In the genomic region with DNA sequence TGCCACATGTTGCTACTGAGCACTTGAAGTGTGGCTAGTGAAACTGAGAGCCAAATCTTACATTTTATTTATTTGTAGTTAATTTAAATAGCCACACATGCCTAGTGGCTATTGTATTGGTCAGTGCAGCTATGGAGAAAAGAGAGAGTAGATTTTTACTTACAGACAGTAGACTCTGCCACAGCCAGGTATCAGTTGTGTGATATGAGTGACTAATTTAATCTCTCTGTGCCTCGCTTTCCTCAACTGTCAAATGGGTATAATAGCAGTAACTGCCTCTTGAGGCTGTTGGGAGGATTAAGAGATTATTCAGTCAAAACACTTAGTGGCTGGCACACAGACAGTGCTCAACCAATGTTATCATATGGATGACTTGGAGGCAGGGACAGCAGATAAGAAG, we compare ENCODE assay signal across 13 cellular contexts. TPM values are rescaled to one million over a fixed set of nuclear protein-coding genes. Genes with fewer than 3 reads are reported as not detected.
DNase-seq lines count a peak whose midpoint lies in the region; ATAC-seq and TF ChIP-seq lines count a peak whose summit lies in the region.
"Had no signal": no experiment of that assay in that cellular context is flagged by ENCODE, and none has a peak within 500 bp of the region (broad histone marks: within the 10 kb centered on the region; RNA-seq: fewer than 3 reads in every experiment).

No MANE protein-coding gene starts in this region.

- WGBS in heart left ventricle, 4 donors, result 90 to 99% (median 94%) methylated on average over 1 of the region's 1 CpG

- TF ChIP-seq CTCF in right atrium auricular region (IDR thresholded peaks at IDR 0.05) (no peak), heart left ventricle (IDR thresholded peaks at IDR 0.05) (no peak), RWPE2 (IDR thresholded peaks at IDR 0.05; ENCODE audit: poor library complexity, severe bottlenecking) (no peak)

- no peak for TF ChIP-seq POLR2A in heart left ventricle (IDR thresholded peaks at IDR 0.05)

- H3K27ac Mint-ChIP-seq in central memory CD8-positive, alpha-beta T cell (ENCODE audit: low read depth), result peak overlapping the region; percentile 19
- H3K27ac Mint-ChIP-seq: GM23338 had no signal

- DNase-seq in right atrium auricular region (ENCODE audit: low spot score) (no peak), heart left ventricle (no peak), RWPE2 (ENCODE audit: low spot score) (no peak), hepatic stellate cell (ENCODE audit: low spot score) (no peak), OCI-M2 (lab: John Stamatoyannopoulos, UW; ENCODE audit: unreplicated experiment) (no peak)
- DNase-seq in central memory CD8-positive, alpha-beta T cell (ENCODE audit: low spot score in 2 of 2), result no peak
- DNase-seq in activated T-cell treated with anti-CD3 and anti-CD28 coated beads, Interleukin-2, amount 50 U/mL, for 4 hours, result no peak
- DNase-seq: CD8-positive, alpha-beta T cell; COR-L47; DMS153; H7 had no signal

- H3K4me3 Mint-ChIP-seq in central memory CD8-positive, alpha-beta T cell, result no peak overlapping the region
- no peak overlapping the region for H3K4me3 Mint-ChIP-seq in activated T-cell treated with anti-CD3 and anti-CD28 coated beads, Interleukin-2, amount 50 U/mL, for 4 hours
- H3K4me3 Mint-ChIP-seq: CD14-positive monocyte; CD8-positive, alpha-beta T cell; GM23338 had no signal

- H3K9me3 Mint-ChIP-seq in central memory CD8-positive, alpha-beta T cell, result no peaks in the 10 kb centered on the region
- no peaks in the 10 kb centered on the region for H3K9me3 Mint-ChIP-seq in activated T-cell treated with anti-CD3 and anti-CD28 coated beads, Interleukin-2, amount 50 U/mL, for 4 hours
- H3K9me3 Mint-ChIP-seq: CD14-positive monocyte; CD8-positive, alpha-beta T cell; GM23338 had no signal

- ATAC-seq in heart left ventricle (no peak), RWPE2 (ENCODE audit: low read depth) (no peak)
- ATAC-seq in central memory CD8-positive, alpha-beta T cell (replicated peaks; ENCODE audit: extremely low read depth, poor library complexity, severe bottlenecking), result no peak
- no peak for ATAC-seq in activated T-cell treated with anti-CD3 and anti-CD28 coated beads, Interleukin-2, amount 50 U/mL, for 4 hours
- ATAC-seq: CD8-positive, alpha-beta T cell; GM23338 had no signal

- H3K27me3 Mint-ChIP-seq in central memory CD8-positive, alpha-beta T cell, result no peaks in the 10 kb centered on the region
- no peaks in the 10 kb centered on the region for H3K27me3 Mint-ChIP-seq in activated T-cell treated with anti-CD3 and anti-CD28 coated beads, Interleukin-2, amount 50 U/mL, for 4 hours (ENCODE audit: low read depth)

- peaks cover 6% of the 10 kb centered on the region for H3K36me3 Mint-ChIP-seq in central memory CD8-positive, alpha-beta T cell (ENCODE audit: insufficient read depth)
- no peaks in the 10 kb centered on the region for H3K36me3 Mint-ChIP-seq in activated T-cell treated with anti-CD3 and anti-CD28 coated beads, Interleukin-2, amount 50 U/mL, for 4 hours (ENCODE audit: insufficient read depth)
- H3K36me3 Mint-ChIP-seq: CD14-positive monocyte; CD8-positive, alpha-beta T cell had no signal

- H3K36me3 ChIP-seq in right atrium auricular region (no peaks in the 10 kb centered on the region), heart left ventricle (no peaks in the 10 kb centered on the region), RWPE2 (ENCODE audit: low read depth) (no peaks in the 10 kb centered on the region)

- intact Hi-C loops in heart left ventricle (cut with DNase I), result no loop called here

- H3K9me3 ChIP-seq in right atrium auricular region, result no peaks in the 10 kb centered on the region
- H3K9me3 ChIP-seq in heart left ventricle, result no peaks in the 10 kb centered on the region
- H3K9me3 ChIP-seq in RWPE2 (ENCODE audit: severe bottlenecking), result no peaks in the 10 kb centered on the region

- H3K27me3 ChIP-seq in right atrium auricular region, result no peaks in the 10 kb centered on the region
- H3K27me3 ChIP-seq in heart left ventricle, result no peaks in the 10 kb centered on the region
- H3K27me3 ChIP-seq in RWPE2 (ENCODE audit: insufficient read depth, poor library complexity, severe bottlenecking), result no peaks in the 10 kb centered on the region

- peaks cover 0 to 4% of the 10 kb centered on the region in 2 donors for H3K4me1 ChIP-seq in right atrium auricular region
- peaks cover 0 to 9% (median 0%) of the 10 kb centered on the region in 12 donors for H3K4me1 ChIP-seq in heart left ventricle
- H3K4me1 ChIP-seq in RWPE2 (ENCODE audit: insufficient read depth, poor library complexity, severe bottlenecking), result peaks cover 22% of the 10 kb centered on the region

- H3K4me1 Mint-ChIP-seq in central memory CD8-positive, alpha-beta T cell, result peaks cover 26% of the 10 kb centered on the region
- peaks cover 20% of the 10 kb centered on the region for H3K4me1 Mint-ChIP-seq in activated T-cell treated with anti-CD3 and anti-CD28 coated beads, Interleukin-2, amount 50 U/mL, for 4 hours (ENCODE audit: low read depth)
- H3K4me1 Mint-ChIP-seq: GM23338 had no signal

- H3K4me3 ChIP-seq in right atrium auricular region (no peak overlapping the region), heart left ventricle (no peak overlapping the region), RWPE2 (ENCODE audit: severe bottlenecking) (no peak overlapping the region)
- H3K4me3 ChIP-seq: GM23338 had no signal

- H3K27ac ChIP-seq in right atrium auricular region (peak overlapping the region; percentile 7 to 63), heart left ventricle (peak overlapping the region in 4 of 12 donors; percentile 17 to 19 (median 18)), RWPE2 (ENCODE audit: poor library complexity, severe bottlenecking) (peak overlapping the region; percentile 60)

RNA-seq across cellular contexts. Expression of a gene that starts 49.0 kb away (rescaled TPM):
- total RNA-seq in right atrium auricular region, result 10 to 100 TPM in 1 of 2 donors, 1 to 10 TPM in 1; 9.7 to 10.2 TPM
- 10 to 100 TPM in 5 of 9 donors, 1 to 10 TPM in 4; 8.6 to 18.9 (median 10.7) TPM for total RNA-seq in heart left ventricle
- polyA plus RNA-seq in heart left ventricle, result 10 to 100 TPM in 1 of 2 donors, 1 to 10 TPM in 1; 6.9 to 47.8 TPM
- 10 to 100 TPM; 45.2 to 62.3 (median 60.6) TPM for total RNA-seq in activated T-cell treated with anti-CD3 and anti-CD28 coated beads, Interleukin-2, amount 50 U/mL, for 4 hours

RNA-seq across cellular contexts. Expression of a gene that starts 55.7 kb away (rescaled TPM):
- total RNA-seq in right atrium auricular region (100 to 1,000 TPM; 420 to 821 TPM), heart left ventricle (100 to 1,000 TPM; 368 to 972 (median 618) TPM)
- polyA plus RNA-seq in heart left ventricle, result 100 to 1,000 TPM in 1 of 2 donors, 10 to 100 TPM in 1; 49.9 to 108 TPM
- 1 to 10 TPM; 4.7 to 8.1 (median 5.4) TPM for total RNA-seq in activated T-cell treated with anti-CD3 and anti-CD28 coated beads, Interleukin-2, amount 50 U/mL, for 4 hours

Comparison
In these comparisons a context has a peak if more than half of its experiments do, and no peak if none do; other contexts are left out.
1. RNA of a gene that starts 55.7 kb away (total RNA-seq): 420 to 821 TPM in right atrium auricular region and 368 to 972 TPM in heart left ventricle; 4.7 to 8.1 TPM in activated T-cell treated with anti-CD3 and anti-CD28 coated beads, Interleukin-2, amount 50 U/mL, for 4 hours; every median in the first group is over 10 times any median in the second.